ENCODE assay signal across 6 cellular contexts in genomic region chr6:24678792-24679352, GRCh38. TPM values are rescaled to one million over a fixed set of nuclear protein-coding genes. Genes with fewer than 3 reads are reported as not detected.
"Had no signal": no experiment of that assay in that cellular context is flagged by ENCODE, and none has a peak within 500 bp of the region (broad histone marks: within the 10 kb centered on the region; RNA-seq: fewer than 3 reads in every experiment).

No MANE protein-coding gene starts in this region.

RNA-seq across cellular contexts. Expression of gene KIAA0319, which starts 32.9 kb away (rescaled TPM):
- total RNA-seq: naive thymus-derived CD8-positive, alpha-beta T cell; osteocyte; renal cortical epithelial cell; skeletal muscle tissue; smooth muscle cell had no signal
- polyA plus RNA-seq: right cardiac atrium, smooth muscle cell had no signal
